8 cellular contexts compared by ENCODE assay signal in the genomic region with DNA sequence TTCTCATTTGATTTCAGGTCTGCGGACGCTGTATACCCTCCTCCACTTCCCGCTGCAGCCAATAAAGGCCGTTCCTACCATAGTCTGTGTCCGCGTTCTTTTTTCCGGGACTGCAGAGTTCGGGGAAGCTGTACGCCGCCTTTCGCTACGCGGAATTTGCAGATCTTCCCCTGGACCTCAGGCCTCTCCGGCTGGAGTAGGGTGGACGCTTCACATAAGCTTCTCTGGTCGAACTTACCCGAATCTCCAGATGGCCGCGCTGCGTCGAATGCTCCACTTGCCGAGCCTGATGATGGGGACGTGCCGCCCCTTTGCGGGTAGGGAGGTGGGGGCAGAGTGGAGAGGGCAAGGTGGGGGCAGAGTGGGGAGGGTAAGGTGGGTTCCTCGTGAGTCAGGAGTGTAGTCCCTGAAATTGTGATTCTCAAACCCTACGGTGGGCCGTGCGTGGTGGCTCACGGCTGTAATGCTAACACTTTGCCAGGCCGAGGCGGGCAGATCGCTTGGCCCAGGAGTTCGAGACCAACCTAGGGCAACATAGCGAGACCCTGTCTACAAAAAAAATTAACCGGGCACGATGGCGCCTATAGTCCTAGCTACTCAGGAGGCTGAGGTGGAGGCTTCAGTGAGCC. TPM values are rescaled to one million over a fixed set of nuclear protein-coding genes. Genes with fewer than 3 reads are reported as not detected.
DNase-seq lines count a peak whose midpoint lies in the region; ATAC-seq and TF ChIP-seq lines count a peak whose summit lies in the region.

No MANE protein-coding gene starts in this region.

- no peak for TF ChIP-seq CTCF in astrocyte of the cerebellum (IDR thresholded peaks at IDR 0.05; ENCODE audit: low read depth, low read length, missing control alignments)

- peaks cover 28 to 44% (median 41%) of the 10 kb centered on the region in 3 donors for H3K4me1 ChIP-seq in skeletal muscle tissue (ENCODE audit: control insufficient read depth in 3 of 3, insufficient read depth in 3 of 3, low read length in 3 of 3)

- H3K4me1 Mint-ChIP-seq in T-helper 17 cell = peaks cover 28% of the 10 kb centered on the region

- no peaks in the 10 kb centered on the region for H3K27me3 Mint-ChIP-seq in T-helper 17 cell

- H3K4me3 ChIP-seq in astrocyte of the cerebellum (ENCODE audit: low read depth, low read length) (peak overlapping the region; percentile 90), iPS-11a (ENCODE audit: low read depth, low read length) (peak overlapping the region; percentile 96), skeletal muscle tissue (ENCODE audit: low read length in 3 of 3) (peak overlapping the region; percentile 95 to 98 (median 97))

- H3K27ac ChIP-seq in skeletal muscle tissue (ENCODE audit: low read depth, low read length) = peak overlapping the region; percentile 90

- intact Hi-C loops in Right ventricle myocardium inferior (cut with DNase I) (loop anchor here (1.0 to 5.0 kb wide), 4 partner anchors 12 to 118 kb away; a partner anchor contains a TSS), cardiac septum (cut with DNase I) (loop anchor here (2.0 kb wide), 1 partner anchor 19 kb away; a partner anchor contains a TSS)

- H3K9me3 ChIP-seq in T-helper 17 cell (ENCODE audit: control insufficient read depth, low read length, poor library complexity, severe bottlenecking) (no peaks in the 10 kb centered on the region), skeletal muscle tissue (ENCODE audit: control insufficient read depth in 3 of 3, low read length in 3 of 3) (no peaks in the 10 kb centered on the region)

- H3K36me3 ChIP-seq in skeletal muscle tissue (ENCODE audit: control insufficient read depth in 3 of 3, insufficient read depth in 3 of 3, low read length in 3 of 3) = peaks cover 15 to 18% (median 16%) of the 10 kb centered on the region in 3 donors

- DNase-seq in Right ventricle myocardium inferior (ENCODE audit: missing footprints) (peak; percentile 83), cardiac septum (ENCODE audit: low spot score) (no peak), T-helper 17 cell (peak; percentile 33 to 50 (median 36)), astrocyte of the cerebellum (ENCODE audit: low read depth) (no peak), NCI-H1105 treated with DMSO at 0.1 percent for 48 hours (lab: John Stamatoyannopoulos, UW) (no peak)

- peak overlapping the region; percentile 88 to 93 (median 91) for H3K9ac ChIP-seq in skeletal muscle tissue (ENCODE audit: low read depth in 1 of 3, low read length in 3 of 3)

- no peaks in the 10 kb centered on the region for H3K36me3 Mint-ChIP-seq in T-helper 17 cell (ENCODE audit: low read depth)

- no peaks in the 10 kb centered on the region for H3K27me3 ChIP-seq in skeletal muscle tissue (ENCODE audit: control insufficient read depth in 3 of 3, insufficient read depth in 3 of 3, low read length in 3 of 3)

- in situ Hi-C loops in astrocyte of the cerebellum (cut with HindIII; ENCODE audit: low sequenced_read_pairs) = no loop called here

- H3K4me3 Mint-ChIP-seq in T-helper 17 cell = peak overlapping the region; percentile 98

- peak; percentile 68 for ATAC-seq in Right ventricle myocardium inferior
- ATAC-seq in HG03354 (IDR thresholded peaks at IDR 0.05; ENCODE audit: poor library complexity, severe bottlenecking, unreplicated experiment) = peak; percentile 11
- peak; percentile 40 for ATAC-seq in T-helper 17 cell

- H3K27ac Mint-ChIP-seq in T-helper 17 cell = peak overlapping the region; percentile 97

RNA-seq across cellular contexts. Expression of a gene that starts 0.6 kb away (rescaled TPM):
- 4.9 TPM for total RNA-seq in Right ventricle myocardium inferior
- 7.5 TPM for total RNA-seq in cardiac septum
- 10 to 100 TPM in 1 of 2 donors, 1 to 10 TPM in 1; 8.0 to 15.9 TPM for total RNA-seq in T-helper 17 cell
- total RNA-seq in skeletal muscle tissue = 4.7 TPM

RNA-seq across cellular contexts. Expression of a gene that starts 0.7 kb away (rescaled TPM):
- total RNA-seq in Right ventricle myocardium inferior (33.0 TPM), cardiac septum (25.4 TPM), T-helper 17 cell (10 to 100 TPM; 20.0 to 21.6 TPM), skeletal muscle tissue (22.4 TPM)

RNA-seq across cellular contexts. Expression of a gene that starts 5.7 kb away (rescaled TPM):
- total RNA-seq in Right ventricle myocardium inferior (8.1 TPM), cardiac septum (6.9 TPM), T-helper 17 cell (1 to 10 TPM; 2.6 to 3.3 TPM), skeletal muscle tissue (4.7 TPM)

RNA-seq across cellular contexts. Expression of a gene that starts 6.3 kb away (rescaled TPM):
- total RNA-seq in Right ventricle myocardium inferior (1.8 TPM), cardiac septum (2.4 TPM), T-helper 17 cell (10 to 100 TPM; 12.0 to 14.9 TPM), skeletal muscle tissue (1.0 TPM)

RNA-seq across cellular contexts. Expression of a gene that starts 12.6 kb away (rescaled TPM):
- total RNA-seq in Right ventricle myocardium inferior = 9.6 TPM
- 10.0 TPM for total RNA-seq in cardiac septum
- 10 to 100 TPM; 12.1 to 13.0 TPM for total RNA-seq in T-helper 17 cell
- 15.1 TPM for total RNA-seq in skeletal muscle tissue

Comparison
In these comparisons a context has a peak if more than half of its experiments do, and no peak if none do; other contexts are left out.
1. DNase-seq: peak in Right ventricle myocardium inferior (single experiment) and T-helper 17 cell (3 of 3); none in cardiac septum (single experiment), astrocyte of the cerebellum (single experiment) and NCI-H1105 treated with DMSO at 0.1 percent for 48 hours (single experiment).
2. ATAC-seq: peak in every context shown above with its lines; median percentile 68 in Right ventricle myocardium inferior; 40 in T-helper 17 cell; 11 in HG03354.
3. Peak in every context shown above with its lines, with median percentiles within 50 percentile points of each other: H3K4me3 ChIP-seq.